8 cellular contexts compared by ENCODE assay signal in genomic region chr6:26124550-26125014, GRCh38. TPM values are rescaled to one million over a fixed set of nuclear protein-coding genes. Genes with fewer than 3 reads are reported as not detected.
DNase-seq lines count a peak whose midpoint lies in the region; ATAC-seq, FAIRE-seq and TF ChIP-seq lines count a peak whose summit lies in the region.

No MANE protein-coding gene starts in this region.

- H3K4ac ChIP-seq in H1 (replicated peaks; ENCODE audit: insufficient read length, low read depth, low read length) = no peak overlapping the region

- TF ChIP-seq POLR2A in Peyer's patch (IDR thresholded peaks at IDR 0.05) = no peak
- no peak for TF ChIP-seq POLR2A in H1 (IDR thresholded peaks at IDR 0.05; ENCODE audit: control extremely low read depth in 1 of 2, low read depth in 2 of 2, low read length in 2 of 2)

- peak overlapping the region; percentile 63 for H4K5ac ChIP-seq in H1 (ENCODE audit: insufficient read length, low read depth, low read length)

- H3K79me1 ChIP-seq in H1 (ENCODE audit: low read depth, low read length) = no peaks in the 10 kb centered on the region

- peaks cover 0 to 11% (median 0%) of the 10 kb centered on the region in 3 donors for H3K36me3 ChIP-seq in Peyer's patch
- H3K36me3 ChIP-seq in H1 (ENCODE audit: control insufficient read depth in 2 of 4, insufficient read depth in 4 of 4, low read length in 3 of 4) = peaks cover 0 to 7% (median under 1%) of the 10 kb centered on the region in 4 experiments; a peak in 3 of 8 replicates
- H3K36me3 ChIP-seq in naive thymus-derived CD4-positive, alpha-beta T cell (ENCODE audit: control insufficient read depth in 2 of 3, insufficient read depth in 3 of 3, low read length in 3 of 3) = peaks cover 0 to 13% (median 0%) of the 10 kb centered on the region in 3 experiments

- H4K91ac ChIP-seq in H1 (replicated peaks; ENCODE audit: insufficient read length, low read length) = no peak overlapping the region

- TF ChIP-seq EP300 in H1 (IDR thresholded peaks at IDR 0.05; ENCODE audit: borderline replicate concordance in 1 of 2, low read depth in 2 of 2, low read length in 2 of 2) = no peak

- H3K18ac ChIP-seq in H1 (ENCODE audit: extremely low read depth, low read length) = no peak overlapping the region

- no peaks in the 10 kb centered on the region for H3K27me3 ChIP-seq in Peyer's patch
- no peaks in the 10 kb centered on the region for H3K27me3 ChIP-seq in H1 (replicated peaks in 1 of 4; ENCODE audit: control insufficient read depth in 3 of 4, extremely low read depth in 1 of 4, insufficient read depth in 3 of 4, low read length in 3 of 4)
- H3K27me3 ChIP-seq in naive thymus-derived CD4-positive, alpha-beta T cell (ENCODE audit: control insufficient read depth in 2 of 2, insufficient read depth in 2 of 2, low read length in 2 of 2) = no peaks in the 10 kb centered on the region

- H3K23ac ChIP-seq in H1 (ENCODE audit: insufficient read length) = no peak overlapping the region

- no peak for ATAC-seq in naive thymus-derived CD4-positive, alpha-beta T cell
- ATAC-seq in GM21737 (IDR thresholded peaks at IDR 0.05; ENCODE audit: unreplicated experiment) = no peak
- ATAC-seq in HG02610 (IDR thresholded peaks at IDR 0.05; ENCODE audit: unreplicated experiment) = no peak

- peaks cover 53% of the 10 kb centered on the region for H3K36me3 Mint-ChIP-seq in activated naive CD4-positive, alpha-beta T cell treated with anti-CD3 and anti-CD28 coated beads, Interleukin-2, amount 10 ng/mL, durations not matched to agents 7 days and 5 days
- peaks cover 8 to 53% (median 30%) of the 10 kb centered on the region in 5 donors for H3K36me3 Mint-ChIP-seq in naive thymus-derived CD4-positive, alpha-beta T cell

- H3K56ac ChIP-seq in H1 (replicated peaks; ENCODE audit: insufficient read length, low read depth, low read length) = no peak overlapping the region

- H3K14ac ChIP-seq in H1 (ENCODE audit: insufficient read length) = peak overlapping the region; percentile 58

- peak overlapping the region; percentile 88 to 96 (median 92) for H3K9ac ChIP-seq in H1 (replicated peaks in 1 of 4; ENCODE audit: extremely low read depth in 1 of 4, low read depth in 3 of 4, low read length in 3 of 4)

- peaks cover 0 to 36% of the 10 kb centered on the region in 2 experiments; a peak in 3 of 4 replicates for H3K79me2 ChIP-seq in H1 (ENCODE audit: control insufficient read depth in 1 of 2, insufficient read depth in 2 of 2, low read length in 2 of 2)

- 3% methylated on average over 15 of the region's 15 CpGs; no CpG with 5 or more reads in 1 of the 2 experiments for WGBS in H1 (ENCODE audit: extremely low coverage in 1 of 2, insufficient coverage in 1 of 2, insufficient read length in 1 of 2, insufficient replicate concordance in 2 of 2, low coverage in 1 of 2, low lambda C conversion rate in 2 of 2, missing lambda C conversion rate in 1 of 2), 2 experiments

- FAIRE-seq in H1 (lab: Jason Lieb, UNC) = no peak

- H3K9me3 ChIP-seq in Peyer's patch (no peaks in the 10 kb centered on the region), H1 (ENCODE audit: insufficient read depth in 2 of 2, low read depth in 1 of 2, low read length in 1 of 2) (no peaks in the 10 kb centered on the region)
- H3K9me3 ChIP-seq in naive thymus-derived CD4-positive, alpha-beta T cell (ENCODE audit: control insufficient read depth in 2 of 3, low read length in 3 of 3) = no peaks in the 10 kb centered on the region

- CTCF ChIA-PET in activated naive CD4-positive, alpha-beta T cell treated with anti-CD3 and anti-CD28 coated beads, Interleukin-2, amount 10 ng/mL, durations not matched to agents 7 days and 5 days (lab: Charles Lee) = interaction anchor here (1.4 kb wide), 1 partner anchor 34 kb away, joined by 4 read pairs; a partner anchor contains a TSS
- CTCF ChIA-PET in H1 (lab: Charles Lee; ENCODE audit: partially characterized antibody) = interaction anchor here (0.6 to 1.7 kb wide), 5 partner anchors 15 to 99 kb away, joined by 3 to 6 read pairs (median 4); no protein-coding TSS in a partner anchor
- CTCF ChIA-PET in naive thymus-derived CD4-positive, alpha-beta T cell (lab: Charles Lee) = interaction anchor here (0.7 to 4.8 kb wide), 9 partner anchors 9 to 75 kb away, joined by 3 to 70 read pairs (median 4); a partner anchor contains a TSS

- peaks cover 8% of the 10 kb centered on the region for H3K27me3 Mint-ChIP-seq in activated naive CD4-positive, alpha-beta T cell treated with anti-CD3 and anti-CD28 coated beads, Interleukin-2, amount 10 ng/mL, durations not matched to agents 7 days and 5 days
- peaks cover 0 to 21% (median 0%) of the 10 kb centered on the region in 5 donors for H3K27me3 Mint-ChIP-seq in naive thymus-derived CD4-positive, alpha-beta T cell

- no peak overlapping the region for H2AFZ ChIP-seq in H1 (ENCODE audit: low read length)

- H2BK120ac ChIP-seq in H1 (replicated peaks; ENCODE audit: low read depth, low read length) = no peak overlapping the region

- peak overlapping the region; percentile 78 for H2BK5ac ChIP-seq in H1 (ENCODE audit: low read depth, low read length)

- H2BK12ac ChIP-seq in H1 (ENCODE audit: low read depth, low read length) = no peak overlapping the region

- no peak for TF ChIP-seq RAD21 in H1 (IDR thresholded peaks at IDR 0.05 in 1 of 2, conservative IDR thresholded peaks at IDR 0.05 in 1 of 2; ENCODE audit: low read depth in 2 of 2, low read length in 2 of 2)

- H3K9me3 Mint-ChIP-seq in activated naive CD4-positive, alpha-beta T cell treated with anti-CD3 and anti-CD28 coated beads, Interleukin-2, amount 10 ng/mL, durations not matched to agents 7 days and 5 days = peaks cover 2% of the 10 kb centered on the region
- H3K9me3 Mint-ChIP-seq in naive thymus-derived CD4-positive, alpha-beta T cell = peaks cover 0 to 30% (median 0%) of the 10 kb centered on the region in 11 donors

- H3K4me3 ChIP-seq in Peyer's patch (peak overlapping the region; percentile 64 to 94 (median 80)), H1 (ENCODE audit: extremely low read depth in 1 of 4, insufficient read depth in 2 of 4, low read depth in 3 of 4, low read length in 4 of 4) (peak overlapping the region; percentile 82 to 100 (median 98))
- peak overlapping the region; percentile 94 for H3K4me3 ChIP-seq in naive thymus-derived CD4-positive, alpha-beta T cell (ENCODE audit: low read length)

- peak overlapping the region; percentile 73 to 80 for H3K4me2 ChIP-seq in H1 (ENCODE audit: insufficient read depth in 1 of 2, low read depth in 2 of 2, low read length in 2 of 2)

- no peak overlapping the region for H2BK15ac ChIP-seq in H1 (ENCODE audit: low read length)

- H3K4me1 Mint-ChIP-seq in activated naive CD4-positive, alpha-beta T cell treated with anti-CD3 and anti-CD28 coated beads, Interleukin-2, amount 10 ng/mL, durations not matched to agents 7 days and 5 days = peaks cover 48% of the 10 kb centered on the region
- H3K4me1 Mint-ChIP-seq in naive thymus-derived CD4-positive, alpha-beta T cell = peaks cover 28 to 61% (median 44%) of the 10 kb centered on the region in 7 donors

- no peak overlapping the region for H2AK5ac ChIP-seq in H1 (ENCODE audit: low read depth, low read length)

- H3K4me1 ChIP-seq in Peyer's patch (peaks cover 0 to 17% (median 0%) of the 10 kb centered on the region in 4 donors), H1 (replicated peaks in 1 of 4; ENCODE audit: control insufficient read depth in 3 of 4, insufficient read depth in 4 of 4, low read length in 3 of 4) (peaks cover 0 to 9% (median 3%) of the 10 kb centered on the region in 4 experiments; a peak in 3 of 7 replicates)
- peaks cover 18 to 23% of the 10 kb centered on the region in 2 donors for H3K4me1 ChIP-seq in naive thymus-derived CD4-positive, alpha-beta T cell (ENCODE audit: control insufficient read depth in 2 of 2, insufficient read depth in 2 of 2, low read length in 2 of 2)

- no peak overlapping the region; the same call in none of the 2 replicates for H4K8ac ChIP-seq in H1 (ENCODE audit: extremely low read depth, insufficient read depth, low read length)

- no peak for TF ChIP-seq CTCF in Peyer's patch (IDR thresholded peaks at IDR 0.05)
- no peak for TF ChIP-seq CTCF in H1 (IDR thresholded peaks at IDR 0.05; ENCODE audit: control extremely low read depth in 1 of 3, insufficient read depth in 1 of 3, low read depth in 1 of 3, low read length in 3 of 3)

- H3K27ac ChIP-seq in Peyer's patch (peak overlapping the region; percentile 96 to 100 (median 98)), H1 (ENCODE audit: low read depth, low read length) (peak overlapping the region; percentile 93)
- peak overlapping the region; percentile 86 for H3K27ac ChIP-seq in naive thymus-derived CD4-positive, alpha-beta T cell (ENCODE audit: low read depth, low read length)

- no peak for DNase-seq in activated naive CD4-positive, alpha-beta T cell treated with anti-CD3 and anti-CD28 coated beads, Interleukin-2, amount 10 ng/mL, durations not matched to agents 7 days and 5 days
- DNase-seq in activated naive CD4-positive, alpha-beta T cell (lab: John Stamatoyannopoulos, UW) = no peak
- no peak for DNase-seq in Peyer's patch
- DNase-seq in H1 (ENCODE audit: low read depth in 1 of 2, low spot score in 2 of 2) = no peak
- peak in 5 of 9 donors; percentile 44 to 65 (median 59) for DNase-seq in naive thymus-derived CD4-positive, alpha-beta T cell
- DNase-seq in NCI-H2227 (lab: John Stamatoyannopoulos, UW; ENCODE audit: unreplicated experiment) = no peak

- peak overlapping the region; percentile 100 for H3K27ac Mint-ChIP-seq in activated naive CD4-positive, alpha-beta T cell treated with anti-CD3 and anti-CD28 coated beads, Interleukin-2, amount 10 ng/mL, durations not matched to agents 7 days and 5 days
- H3K27ac Mint-ChIP-seq in naive thymus-derived CD4-positive, alpha-beta T cell = peak overlapping the region; percentile 97 to 100 (median 99)

- no peaks in the 10 kb centered on the region; the same call in 1 of the 2 replicates for H3K23me2 ChIP-seq in H1 (ENCODE audit: low read depth, low read length)

- POLR2A ChIA-PET in H1 (lab: Charles Lee; ENCODE audit: partially characterized antibody) = interaction anchor here (0.7 to 17.3 kb wide), 48 partner anchors 10 to 1772 kb away, joined by 3 to 1244 read pairs (median 30); partner anchors contain the start of gene HFE
- POLR2A ChIA-PET in naive thymus-derived CD4-positive, alpha-beta T cell (lab: Charles Lee) = interaction anchor here (0.6 to 12.4 kb wide), 55 partner anchors 11 to 1769 kb away, joined by 3 to 2532 read pairs (median 16); partner anchors contain the start of genes HFE and HMGN4

- peaks cover 7 to 13% of the 10 kb centered on the region in 2 experiments for H4K20me1 ChIP-seq in H1 (replicated peaks in 1 of 2; ENCODE audit: control insufficient read depth in 1 of 2, insufficient read depth in 2 of 2, low read length in 2 of 2)

- H2BK20ac ChIP-seq in H1 (ENCODE audit: low read length) = no peak overlapping the region

- intact Hi-C loops in naive thymus-derived CD4-positive, alpha-beta T cell (cut with micrococcal nuclease) = loop anchor here (1.0 to 5.0 kb wide), 10 partner anchors 33 to 1713 kb away; a partner anchor contains a TSS

- peak overlapping the region; percentile 99 for H3K4me3 Mint-ChIP-seq in activated naive CD4-positive, alpha-beta T cell treated with anti-CD3 and anti-CD28 coated beads, Interleukin-2, amount 10 ng/mL, durations not matched to agents 7 days and 5 days
- peak overlapping the region; percentile 92 to 100 (median 98) for H3K4me3 Mint-ChIP-seq in naive thymus-derived CD4-positive, alpha-beta T cell

RNA-seq across cellular contexts. Expression of gene HFE, which starts 37.4 kb away (rescaled TPM):
- total RNA-seq in Peyer's patch = 10 to 100 TPM in 2 of 4 donors, 1 to 10 TPM in 2; 8.1 to 13.2 (median 9.7) TPM
- total RNA-seq in H1 (2021; fragmentation: NEBNext Ultra II Directional; extraction: Animal tissue kit (Norgen Biotek cat#: 25700)) = 1.6 and 2.0 TPM in 2 replicates
- 0.80 and 1.6 TPM in 2 replicates for polyA plus RNA-seq in H1 (2011; rRNA removed)
- 2.0 TPM for polyA plus RNA-seq in H1 (2011; cell fraction: cytosol; rRNA removed)
- polyA plus RNA-seq in H1 (2011; cell fraction: nucleus; rRNA removed) = 2.1 TPM
- 1.9 to 3.3 TPM (median 2.0 TPM) in 4 replicates for polyA plus RNA-seq in H1 (2012, experiment 1 of 2)
- polyA plus RNA-seq in H1 (2012, experiment 2 of 2) = 0.33 TPM
- polyA plus RNA-seq in H1 (2013, experiment 1 of 2) = 0.95 TPM
- 1.4 TPM for polyA plus RNA-seq in H1 (2013, experiment 2 of 2)
- 3.2 and 3.4 TPM in 2 replicates for polyA minus RNA-seq in H1 (2011; rRNA and poly(A)+ RNA removed)
- 1.5 TPM for polyA minus RNA-seq in H1 (2011; cell fraction: cytosol; rRNA and poly(A)+ RNA removed)
- 3.6 TPM for polyA minus RNA-seq in H1 (2011; cell fraction: nucleus; rRNA and poly(A)+ RNA removed)
- total RNA-seq in naive thymus-derived CD4-positive, alpha-beta T cell = 1 to 10 TPM; 1.5 to 4.6 (median 2.5) TPM
- polyA plus RNA-seq in naive thymus-derived CD4-positive, alpha-beta T cell = under 1 TPM; 0.65 to 0.85 TPM

Comparison
In these comparisons a context has a peak if more than half of its experiments do, and no peak if none do; other contexts are left out.
1. DNase-seq: peak in naive thymus-derived CD4-positive, alpha-beta T cell (5 of 9); none in activated naive CD4-positive, alpha-beta T cell treated with anti-CD3 and anti-CD28 coated beads, Interleukin-2, amount 10 ng/mL, durations not matched to agents 7 days and 5 days (single experiment), activated naive CD4-positive, alpha-beta T cell (0 of 4), Peyer's patch (0 of 3), H1 (0 of 2) and NCI-H2227 (single experiment).
2. Peak in every context shown above with its lines, with median percentiles within 50 percentile points of each other: H3K27ac ChIP-seq and H3K4me3 ChIP-seq.